In the genomic region with DNA sequence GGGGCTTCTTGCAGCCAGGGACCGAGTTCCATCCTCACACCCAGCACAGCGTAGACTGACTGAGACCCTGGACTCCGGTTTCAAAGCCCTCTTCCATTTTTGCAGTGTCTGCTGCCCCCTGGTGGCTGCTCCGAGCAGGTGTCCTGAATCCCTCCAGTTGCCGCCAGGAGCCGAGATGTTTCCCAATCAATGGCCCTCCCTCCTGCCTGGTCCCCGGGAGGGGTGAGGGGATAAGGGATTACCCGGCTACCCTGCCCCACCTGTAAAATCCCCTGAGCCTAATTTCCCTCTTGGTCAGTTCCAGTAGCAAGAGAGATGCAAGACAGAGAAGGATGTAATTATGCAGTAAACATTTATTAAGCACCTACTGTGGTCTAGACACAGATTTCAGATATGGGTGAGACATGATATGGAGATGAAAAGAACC, we compare ENCODE assay signal across 8 cellular contexts. TPM values are rescaled to one million over a fixed set of nuclear protein-coding genes. Genes with fewer than 3 reads are reported as not detected.
DNase-seq lines count a peak whose midpoint lies in the region; ATAC-seq and TF ChIP-seq lines count a peak whose summit lies in the region.

No MANE protein-coding gene starts in this region.

- H3K27me3 Mint-ChIP-seq in HFFc6 (ENCODE audit: insufficient read depth) (peaks cover 15% of the 10 kb centered on the region), naive B cell (peaks cover 19 to 26% (median 20%) of the 10 kb centered on the region in 3 donors)

- no peak overlapping the region for H3K4me3 Mint-ChIP-seq in HFFc6
- H3K4me3 Mint-ChIP-seq in naive B cell: no peak overlapping the region

- ATAC-seq in naive B cell (ENCODE audit: low read depth in 2 of 2) (peak; percentile 55 to 69), HG02588 (IDR thresholded peaks at IDR 0.05; ENCODE audit: unreplicated experiment) (no peak)

- H3K27ac ChIP-seq in BLaER1 treated with 17β-estradiol and CSF1 and Interleukin-3, amounts not matched to agents 10 nM and 100 nM: peak overlapping the region in 7 of 11 experiments; percentile 6 to 88 (median 75); a peak in 10 of 22 replicates

- no peaks in the 10 kb centered on the region for H3K27me3 ChIP-seq in BLaER1 treated with 17β-estradiol and CSF1 and Interleukin-3, amounts not matched to agents 10 nM and 100 nM

- peaks cover 0 to 47% (median 0%) of the 10 kb centered on the region in 11 experiments; a peak in 4 of 22 replicates for H4K20me1 ChIP-seq in BLaER1 treated with 17β-estradiol and CSF1 and Interleukin-3, amounts not matched to agents 10 nM and 100 nM

- DNase-seq in HFFc6 (peak; percentile 41), NOMO-1 treated with dmso at 0.1 percent for 144 hours (lab: John Stamatoyannopoulos, UW; ENCODE audit: unreplicated experiment) (peak; percentile 59), erythroblast (lab: John Stamatoyannopoulos, UW) (peak; percentile 64 to 81), naive B cell (peak; percentile 57)
- peak; percentile 91 for DNase-seq in activated CD8-positive, alpha-beta memory T cell treated with anti-CD3 and anti-CD28 coated beads, Interleukin-2, amount 50 U/mL, for 48 hours
- DNase-seq in stimulated activated CD8-positive, alpha-beta memory T cell treated with anti-CD3 and anti-CD28 coated beads, Interleukin-7, amount 100 ng/mL, for 24 hours (ENCODE audit: low read depth): peak; percentile 58

- H3K9ac ChIP-seq in BLaER1 treated with 17β-estradiol and CSF1 and Interleukin-3, amounts not matched to agents 10 nM and 100 nM: peak overlapping the region in 4 of 11 experiments; percentile 56 to 83 (median 80); a peak in 7 of 22 replicates

- H3K9me3 Mint-ChIP-seq in HFFc6 (no peaks in the 10 kb centered on the region), naive B cell (peaks cover 0 to 2% (median 0%) of the 10 kb centered on the region in 7 donors)

- H3K4me1 ChIP-seq in BLaER1 treated with 17β-estradiol and CSF1 and Interleukin-3, amounts not matched to agents 10 nM and 100 nM: peaks cover 28 to 83% (median 58%) of the 10 kb centered on the region in 10 experiments

- H3K36me3 Mint-ChIP-seq in HFFc6 (ENCODE audit: low read depth): no peaks in the 10 kb centered on the region
- no peaks in the 10 kb centered on the region for H3K36me3 Mint-ChIP-seq in naive B cell

- H3K4me1 Mint-ChIP-seq in HFFc6 (ENCODE audit: low read depth) (peaks cover 13% of the 10 kb centered on the region), naive B cell (peaks cover 10 to 14% (median 11%) of the 10 kb centered on the region in 3 donors)

- H3K4me2 ChIP-seq in BLaER1 treated with 17β-estradiol and CSF1 and Interleukin-3, amounts not matched to agents 10 nM and 100 nM: peak overlapping the region in 5 of 11 experiments; percentile 31 to 94 (median 83); a peak in 10 of 22 replicates

- peaks cover 0 to 20% (median 0%) of the 10 kb centered on the region in 11 experiments; a peak in 4 of 22 replicates for H3K36me3 ChIP-seq in BLaER1 treated with 17β-estradiol and CSF1 and Interleukin-3, amounts not matched to agents 10 nM and 100 nM

- peak overlapping the region in 4 of 10 experiments; percentile 4 to 69 (median 58); a peak in 6 of 20 replicates for H3K4me3 ChIP-seq in BLaER1 treated with 17β-estradiol and CSF1 and Interleukin-3, amounts not matched to agents 10 nM and 100 nM

- no peak overlapping the region for H3K27ac Mint-ChIP-seq in HFFc6
- H3K27ac Mint-ChIP-seq in naive B cell: peak overlapping the region in 2 of 6 donors; percentile 8 to 11

- H3K9me3 ChIP-seq in BLaER1 treated with 17β-estradiol and CSF1 and Interleukin-3, amounts not matched to agents 10 nM and 100 nM (replicated peaks in 1 of 11): no peaks in the 10 kb centered on the region

- TF ChIP-seq CTCF in HFFc6 (IDR thresholded peaks at IDR 0.05): peak; percentile 97

- no peak for TF ChIP-seq POLR2A in erythroblast (IDR thresholded peaks at IDR 0.05; ENCODE audit: low read length)

RNA-seq across cellular contexts. Expression of gene PHETA1, which starts 55.0 kb away (rescaled TPM):
- 10 to 100 TPM; 11.5 to 15.0 (median 14.0) TPM for total RNA-seq in HFFc6 (2021; fragmentation: NEBNext Ultra II Directional; extraction: Animal tissue kit (Norgen Biotek cat#: 25700))
- polyA plus RNA-seq in naive B cell (ENCODE audit: low read depth in 6 of 6): 10 to 100 TPM in 1 of 6 donors, 1 to 10 TPM in 5; 5.3 to 14.7 (median 7.7) TPM

Comparison
In these comparisons a context has a peak if more than half of its experiments do, and no peak if none do; other contexts are left out.
1. DNase-seq: peak in every context shown above with its lines; median percentile 91 in activated CD8-positive, alpha-beta memory T cell treated with anti-CD3 and anti-CD28 coated beads, Interleukin-2, amount 50 U/mL, for 48 hours; 72 in erythroblast; 59 in NOMO-1 treated with dmso at 0.1 percent for 144 hours; 58 in stimulated activated CD8-positive, alpha-beta memory T cell treated with anti-CD3 and anti-CD28 coated beads, Interleukin-7, amount 100 ng/mL, for 24 hours; 57 in naive B cell; 41 in HFFc6.